1 cellular context compared by ENCODE assay signal in genomic region chr22:20916916-20917810, GRCh38.
TF ChIP-seq lines count a peak whose summit lies in the region.

A gene with protein sequence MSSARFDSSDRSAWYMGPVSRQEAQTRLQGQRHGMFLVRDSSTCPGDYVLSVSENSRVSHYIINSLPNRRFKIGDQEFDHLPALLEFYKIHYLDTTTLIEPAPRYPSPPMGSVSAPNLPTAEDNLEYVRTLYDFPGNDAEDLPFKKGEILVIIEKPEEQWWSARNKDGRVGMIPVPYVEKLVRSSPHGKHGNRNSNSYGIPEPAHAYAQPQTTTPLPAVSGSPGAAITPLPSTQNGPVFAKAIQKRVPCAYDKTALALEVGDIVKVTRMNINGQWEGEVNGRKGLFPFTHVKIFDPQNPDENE (plus strand): TSS chr22:20917407. CDS start chr22:20917935, 528 bp downstream.

TF ChIP-seq in A549, 52 proteins besides CTCF, POLR2A, EP300 and RAD21 (continued from another document):
- TF ChIP-seq, protein P1, sequence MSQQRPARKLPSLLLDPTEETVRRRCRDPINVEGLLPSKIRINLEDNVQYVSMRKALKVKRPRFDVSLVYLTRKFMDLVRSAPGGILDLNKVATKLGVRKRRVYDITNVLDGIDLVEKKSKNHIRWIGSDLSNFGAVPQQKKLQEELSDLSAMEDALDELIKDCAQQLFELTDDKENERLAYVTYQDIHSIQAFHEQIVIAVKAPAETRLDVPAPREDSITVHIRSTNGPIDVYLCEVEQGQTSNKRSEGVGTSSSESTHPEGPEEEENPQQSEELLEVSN (IDR thresholded peaks at IDR 0.05; ENCODE audit: borderline replicate concordance, low read depth) = peak; percentile 62; the same call in 1 of the 2 replicates
